In genomic region chr9:109319072-109319630, GRCh38 we compare ENCODE assay signal across 10 cellular contexts. TPM values are rescaled to one million over a fixed set of nuclear protein-coding genes. Genes with fewer than 3 reads are reported as not detected.
DNase-seq lines count a peak whose midpoint lies in the region; ATAC-seq, FAIRE-seq and TF ChIP-seq lines count a peak whose summit lies in the region.
"Had no signal": no experiment of that assay in that cellular context is flagged by ENCODE, and none has a peak within 500 bp of the region (broad histone marks: within the 10 kb centered on the region; RNA-seq: fewer than 3 reads in every experiment).

No MANE protein-coding gene starts in this region.

- no peak overlapping the region for H2AK5ac ChIP-seq in mesendoderm (ENCODE audit: low read length)

- H3K79me1 ChIP-seq in mesendoderm (ENCODE audit: low read length) = peaks cover 3% of the 10 kb centered on the region

- H3K4ac ChIP-seq in mesendoderm (ENCODE audit: low read depth, low read length) = no peak overlapping the region

- no peak overlapping the region for H2BK5ac ChIP-seq in mesendoderm (ENCODE audit: low read length)

- no peaks in the 10 kb centered on the region for H3K27me3 ChIP-seq in bronchial epithelial cell (ENCODE audit: control insufficient read depth, insufficient read depth, low read length)
- no peaks in the 10 kb centered on the region for H3K27me3 ChIP-seq in mesendoderm (ENCODE audit: insufficient read depth, low read length, poor library complexity)
- peaks cover 34% of the 10 kb centered on the region for H3K27me3 ChIP-seq in effector memory CD4-positive, alpha-beta T cell (replicated peaks; ENCODE audit: control insufficient read depth, insufficient read depth, low read length, poor library complexity, severe bottlenecking)

- H3K18ac ChIP-seq in mesendoderm (ENCODE audit: low read length) = peak overlapping the region; percentile 29

- H3K56ac ChIP-seq in mesendoderm (ENCODE audit: low read length) = peak overlapping the region; percentile 82

- H3K4me3 ChIP-seq in bronchial epithelial cell (ENCODE audit: low read depth, low read length) (peak overlapping the region; percentile 75), mesendoderm (ENCODE audit: low read length) (no peak overlapping the region)
- H3K4me3 ChIP-seq in effector memory CD4-positive, alpha-beta T cell (ENCODE audit: insufficient read depth, low read depth, low read length, poor library complexity, severe bottlenecking) = no peak overlapping the region

- no peak for FAIRE-seq in bronchial epithelial cell (lab: Jason Lieb, UNC)
- FAIRE-seq: colon had no signal

- peak overlapping the region; percentile 47 for H3K4me2 ChIP-seq in mesendoderm (ENCODE audit: low read length)

- no peak overlapping the region for H2BK120ac ChIP-seq in mesendoderm (ENCODE audit: low read depth, low read length)

- H2BK15ac ChIP-seq in mesendoderm (replicated peaks; ENCODE audit: low read depth) = no peak overlapping the region

- H4K5ac ChIP-seq in mesendoderm (ENCODE audit: low read length) = no peak overlapping the region

- no peaks in the 10 kb centered on the region for H3K9me3 ChIP-seq in effector memory CD4-positive, alpha-beta T cell (ENCODE audit: control insufficient read depth, low read length)

- peak overlapping the region; percentile 64 for H3K9ac ChIP-seq in mesendoderm (ENCODE audit: low read length)

- WGBS in mesendoderm (ENCODE audit: extremely low coverage, insufficient coverage, low lambda C conversion rate) = no CpG with 5 or more reads among the region's 39 CpGs

- H3K36me3 ChIP-seq in bronchial epithelial cell (ENCODE audit: control insufficient read depth, insufficient read depth, low read length) = no peaks in the 10 kb centered on the region
- no peaks in the 10 kb centered on the region for H3K36me3 ChIP-seq in mesendoderm (ENCODE audit: control insufficient read depth, insufficient read depth, low read length)
- H3K36me3 ChIP-seq in effector memory CD4-positive, alpha-beta T cell (ENCODE audit: control insufficient read depth, insufficient read depth, low read length) = no peaks in the 10 kb centered on the region

- H3K27ac ChIP-seq in C4-2B (peak overlapping the region; percentile 85), mesendoderm (ENCODE audit: low read depth, low read length) (no peak overlapping the region)
- no peak overlapping the region for H3K27ac ChIP-seq in effector memory CD4-positive, alpha-beta T cell (ENCODE audit: insufficient read depth, low read length, poor library complexity, severe bottlenecking)

- no peak for ATAC-seq in GM18858 (IDR thresholded peaks at IDR 0.05; ENCODE audit: unreplicated experiment)
- no peak for ATAC-seq in GM21390 (IDR thresholded peaks at IDR 0.05; ENCODE audit: unreplicated experiment)

- H4K8ac ChIP-seq in mesendoderm (ENCODE audit: low read depth, low read length) = no peak overlapping the region

- no peaks in the 10 kb centered on the region for H3K4me1 ChIP-seq in mesendoderm (ENCODE audit: control insufficient read depth, low read depth, low read length)
- peaks cover 10% of the 10 kb centered on the region for H3K4me1 ChIP-seq in effector memory CD4-positive, alpha-beta T cell (ENCODE audit: control insufficient read depth, insufficient read depth, low read length, poor library complexity, severe bottlenecking)

- DNase-seq in NCI-H146 (lab: John Stamatoyannopoulos, UW) = peak; percentile 44
- peak; percentile 11 for DNase-seq in bronchial epithelial cell (ENCODE audit: low read depth)
- peak; percentile 26 for DNase-seq in mesendoderm
- no peak for DNase-seq in effector memory CD4-positive, alpha-beta T cell
- DNase-seq in GM03348 (ENCODE audit: low spot score) = no peak
- DNase-seq: NCI-H1436 treated with DMSO at 0.1 percent for 48 hours had no signal

- H3K79me2 ChIP-seq in mesendoderm (ENCODE audit: control insufficient read depth, insufficient read depth, low read length) = peaks cover 34% of the 10 kb centered on the region

- H3K23ac ChIP-seq in mesendoderm (ENCODE audit: low read length) = no peak overlapping the region

- TF ChIP-seq CTCF in C4-2B (conservative IDR thresholded peaks at IDR 0.05) = no peak
- TF ChIP-seq CTCF in bronchial epithelial cell (IDR thresholded peaks at IDR 0.05; ENCODE audit: insufficient read depth, low read length, severe bottlenecking) = peak; percentile 12

RNA-seq across cellular contexts. Expression of gene EPB41L4B, which starts 1.7 kb away (rescaled TPM):
- 30.3 and 47.7 TPM in 2 replicates for total RNA-seq in bronchial epithelial cell
- 13.5 TPM for polyA plus RNA-seq in mesendoderm (2013, experiment 1 of 2)
- polyA plus RNA-seq in mesendoderm (2013, experiment 2 of 2) = 14.1 TPM

Comparison
In these comparisons a context has a peak if more than half of its experiments do, and no peak if none do; other contexts are left out.
1. DNase-seq: peak in NCI-H146 (single experiment), bronchial epithelial cell (single experiment) and mesendoderm (single experiment); none in effector memory CD4-positive, alpha-beta T cell (0 of 3) and GM03348 (single experiment).